19 cellular contexts compared by ENCODE assay signal in genomic region chr2:174780191-174780590, GRCh38. TPM values are rescaled to one million over a fixed set of nuclear protein-coding genes. Genes with fewer than 3 reads are reported as not detected.
A peak's percentile ranks its signal among the peaks of the same experiment; 100 is the strongest.
DNase-seq lines count a peak whose midpoint lies in the region; ATAC-seq, FAIRE-seq and TF ChIP-seq lines count a peak whose summit lies in the region.
"Had no signal": no experiment of that assay in that cellular context is flagged by ENCODE, and none has a peak within 500 bp of the region (broad histone marks: within the 10 kb centered on the region; RNA-seq: fewer than 3 reads in every experiment).

No MANE protein-coding gene starts in this region.

- H3K56ac ChIP-seq in IMR-90 (ENCODE audit: extremely low read depth, insufficient read depth, low read length) = peak overlapping the region; percentile 53; the same call in 1 of the 2 replicates

- CTCF ChIA-PET in SK-N-SH (lab: Yijun Ruan, JAX) (interaction anchor here (1.0 to 13.9 kb wide), 4 partner anchors 8 to 209 kb away, joined by 4 to 316 read pairs (median 14); no protein-coding TSS in a partner anchor), IMR-90 (lab: Yijun Ruan, JAX) (interaction anchor here (0.6 to 0.9 kb wide), 2 partner anchors 32 to 142 kb away, joined by 3 to 4 read pairs; no protein-coding TSS in a partner anchor)

- peak overlapping the region; percentile 44 for H3K27ac Mint-ChIP-seq in nephron progenitor cell

- TF ChIP-seq POLR2A in IMR-90 (IDR thresholded peaks at IDR 0.05; ENCODE audit: low read depth, low read length) = no peak

- no peak overlapping the region for H3K9ac ChIP-seq in SK-N-SH
- H3K9ac ChIP-seq in IMR-90 (ENCODE audit: low read depth, low read length) = no peak overlapping the region

- H4K20me1 ChIP-seq in SK-N-SH (ENCODE audit: insufficient read depth) = no peaks in the 10 kb centered on the region
- no peaks in the 10 kb centered on the region for H4K20me1 ChIP-seq in IMR-90 (ENCODE audit: insufficient read depth, low read length)

- H3K9me3 ChIP-seq in SK-N-SH = no peaks in the 10 kb centered on the region
- no peaks in the 10 kb centered on the region for H3K9me3 ChIP-seq in IMR-90 (ENCODE audit: control insufficient read depth, insufficient read depth, low read length)
- H3K9me3 ChIP-seq: adrenal gland, neutrophil, tibial artery had no signal

- peaks cover 0 to 14% of the 10 kb centered on the region in 2 experiments; a peak in 2 of 4 replicates for H3K79me1 ChIP-seq in IMR-90 (ENCODE audit: low read depth in 1 of 2, low read length in 2 of 2)

- peak overlapping the region; percentile 83 for H3K14ac ChIP-seq in IMR-90 (replicated peaks; ENCODE audit: low read depth, low read length)

- H3K79me2 ChIP-seq in SK-N-SH (ENCODE audit: insufficient read depth) = no peaks in the 10 kb centered on the region

- no peaks in the 10 kb centered on the region for H3K36me3 Mint-ChIP-seq in nephron progenitor cell (ENCODE audit: low read depth)

- no peak for TF ChIP-seq EP300 in SK-N-SH (IDR thresholded peaks at IDR 0.05; ENCODE audit: borderline replicate concordance in 1 of 2, low read depth in 1 of 2, low read length in 1 of 2)

- WGBS in SK-N-SH (ENCODE audit: low lambda C conversion rate) = 94% methylated on average over 2 of the region's 2 CpGs
- whole genome bisulfite sequencing in IMR-90 (ENCODE audit: extremely low coverage in 2 of 2, insufficient read length in 1 of 2), 2 experiments = no CpG with 5 or more reads among the region's 2 CpGs

- H2BK15ac ChIP-seq in IMR-90 (ENCODE audit: low read depth, low read length) = peak overlapping the region; percentile 78; the same call in 2 of the 3 replicates

- peak overlapping the region; percentile 78; the same call in 1 of the 2 replicates for H4K5ac ChIP-seq in IMR-90 (ENCODE audit: low read depth, low read length)

- intact Hi-C loops in IMR-90 (cut with micrococcal nuclease) = no loop called here

- no peaks in the 10 kb centered on the region for H3K9me2 ChIP-seq in SK-N-SH

- peaks cover 9% of the 10 kb centered on the region for H3K27me3 Mint-ChIP-seq in nephron progenitor cell (ENCODE audit: low read depth, poor library complexity)

- no TSS peak for BruUV-seq in IMR-90 (replicated peaks; lab: Mats Ljungman, UMichigan)

- peak overlapping the region; percentile 73 for H2AK9ac ChIP-seq in IMR-90 (replicated peaks; ENCODE audit: low read depth, low read length, poor library complexity)

- H3K27me3 ChIP-seq in SK-N-SH (ENCODE audit: insufficient read depth) = no peaks in the 10 kb centered on the region
- H3K27me3 ChIP-seq in IMR-90 (ENCODE audit: control insufficient read depth, insufficient read depth, low read length) = no peaks in the 10 kb centered on the region
- H3K27me3 ChIP-seq in bronchial epithelial cell (ENCODE audit: control insufficient read depth, insufficient read depth, low read length) = no peaks in the 10 kb centered on the region
- H3K27me3 ChIP-seq: adrenal gland had no signal

- H3K27ac ChIP-seq in SK-N-SH (ENCODE audit: low read depth in 2 of 2, low read length in 1 of 2) (peak overlapping the region; percentile 50 to 75), IMR-90 (ENCODE audit: insufficient read depth, low read length) (no peak overlapping the region)
- H3K27ac ChIP-seq: adrenal gland, neutrophil, tibial artery had no signal

- no peak for FAIRE-seq in bronchial epithelial cell (lab: Jason Lieb, UNC)
- FAIRE-seq: A204.1 had no signal

- H2AFZ ChIP-seq in SK-N-SH (ENCODE audit: low read depth) = no peak overlapping the region
- H2AFZ ChIP-seq in IMR-90 (replicated peaks; ENCODE audit: low read length, poor library complexity) = no peak overlapping the region

- peak overlapping the region; percentile 74 for H2BK5ac ChIP-seq in IMR-90 (ENCODE audit: low read depth, low read length, poor library complexity, severe bottlenecking)

- DNase-seq in SK-N-SH = no peak
- peak; percentile 25 for DNase-seq in IMR-90
- DNase-seq in bronchial epithelial cell (ENCODE audit: low read depth) = peak; percentile 21
- no peak for DNase-seq in nephron progenitor cell
- no peak for DNase-seq in RKO (ENCODE audit: low spot score)
- no peak for DNase-seq in NCI-H2227 (lab: John Stamatoyannopoulos, UW; ENCODE audit: unreplicated experiment)
- DNase-seq in activated effector memory CD4-positive, alpha-beta T cell treated with Interleukin-2 at 50 U/mL for 16 hours = no peak
- DNase-seq: activated CD4-positive, alpha-beta T cell treated with anti-CD3 and anti-CD28 coated beads, Interleukin-2, amount 50 U/mL, for 4 hours; activated T-cell treated with anti-CD3 and anti-CD28 coated beads, Interleukin-2, amount 50 U/mL, for 1 hour; adrenal gland; C1 segment of cervical spinal cord; left cardiac atrium; NCI-H1417 treated with DMSO at 0.1 percent for 48 hours; NCI-H2171 treated with DMSO at 0.1 percent for 48 hours; tibial artery had no signal

- H3K4me1 ChIP-seq in SK-N-SH (ENCODE audit: control insufficient read depth in 1 of 2, insufficient read depth in 2 of 2, low read depth in 1 of 2, low read length in 1 of 2) = peaks cover 26 to 41% of the 10 kb centered on the region in 2 experiments
- peaks cover 42% of the 10 kb centered on the region for H3K4me1 ChIP-seq in IMR-90 (ENCODE audit: control insufficient read depth, insufficient read depth, low read length)
- H3K4me1 ChIP-seq: adrenal gland had no signal

- H3K4ac ChIP-seq in IMR-90 (ENCODE audit: low read depth, low read length) = peak overlapping the region; percentile 98

- peak overlapping the region; percentile 70 to 91 for H4K8ac ChIP-seq in IMR-90 (ENCODE audit: low read depth in 2 of 2, low read length in 2 of 2)

- H3K36me3 ChIP-seq in SK-N-SH (replicated peaks in 1 of 2; ENCODE audit: control insufficient read depth in 1 of 2, insufficient read depth in 2 of 2, low read length in 1 of 2) = no peaks in the 10 kb centered on the region
- no peaks in the 10 kb centered on the region for H3K36me3 ChIP-seq in IMR-90 (ENCODE audit: control insufficient read depth, insufficient read depth, low read length)
- no peaks in the 10 kb centered on the region for H3K36me3 ChIP-seq in bronchial epithelial cell (ENCODE audit: control insufficient read depth, insufficient read depth, low read length)
- H3K36me3 ChIP-seq: adrenal gland, neutrophil, tibial artery had no signal

- H3K9me3 Mint-ChIP-seq in nephron progenitor cell = no peaks in the 10 kb centered on the region

- in situ Hi-C loops in IMR-90 (cut with MboI; ENCODE audit: low sequenced_read_pairs) = no loop called here

- no peaks in the 10 kb centered on the region for H3F3A ChIP-seq in SK-N-SH (replicated peaks; ENCODE audit: insufficient read depth)

- H2BK120ac ChIP-seq in IMR-90 (ENCODE audit: low read depth, low read length) = peak overlapping the region; percentile 97

- peak overlapping the region; percentile 93; the same call in 1 of the 2 replicates for H3K18ac ChIP-seq in IMR-90 (ENCODE audit: low read depth, low read length)

- dilution Hi-C loops in IMR-90 (cut with HindIII; ENCODE audit: low sequenced_read_pairs, unreplicated experiment) = no loop called here

- peak overlapping the region; percentile 78 for H3K23ac ChIP-seq in IMR-90 (ENCODE audit: low read depth, low read length)

- H2BK20ac ChIP-seq in IMR-90 (ENCODE audit: low read depth, low read length) = peak overlapping the region; percentile 94

- H3K4me2 ChIP-seq in SK-N-SH (peak overlapping the region; percentile 49; the same call in 1 of the 2 replicates), IMR-90 (ENCODE audit: low read depth, low read length) (no peak overlapping the region)

- ATAC-seq in SK-N-SH treated with all-trans-retinoic acid at 6 μM for 48 hours (no peak; the same call in 2 of the 3 replicates), IMR-90 (ENCODE audit: low read depth) (no peak)
- ATAC-seq: left cardiac atrium, Panc1 had no signal

- H3K4me1 Mint-ChIP-seq in nephron progenitor cell = peaks cover 47% of the 10 kb centered on the region

- H4K91ac ChIP-seq in IMR-90 (ENCODE audit: insufficient read depth, low read depth, low read length) = peak overlapping the region; percentile 96

- peak overlapping the region; percentile 32 for H2AK5ac ChIP-seq in IMR-90 (ENCODE audit: low read depth, low read length)

- no peak overlapping the region for H3K4me3 ChIP-seq in SK-N-SH (ENCODE audit: low read depth in 2 of 2, low read length in 1 of 2)
- no peak overlapping the region for H3K4me3 ChIP-seq in IMR-90 (ENCODE audit: insufficient read depth, low read depth, low read length)
- H3K4me3 ChIP-seq in bronchial epithelial cell (ENCODE audit: low read depth, low read length) = no peak overlapping the region
- H3K4me3 ChIP-seq: adrenal gland, tibial artery had no signal

- TF ChIP-seq RAD21 in SK-N-SH (IDR thresholded peaks at IDR 0.05; ENCODE audit: low read length) (no peak), IMR-90 (IDR thresholded peaks at IDR 0.05; ENCODE audit: low read length) (no peak)

- peaks cover 47% of the 10 kb centered on the region for H3K9me1 ChIP-seq in IMR-90 (ENCODE audit: insufficient read depth, low read length)

- POLR2A ChIA-PET in SK-N-SH (lab: Yijun Ruan, JAX) = no interaction called here
- POLR2A ChIA-PET in IMR-90 (lab: Charles Lee; ENCODE audit: unreplicated experiment) = no interaction called here

- TF ChIP-seq CTCF in SK-N-SH (IDR thresholded peaks at IDR 0.05) = no peak
- TF ChIP-seq CTCF in IMR-90 (conservative IDR thresholded peaks at IDR 0.05; ENCODE audit: low read depth, low read length) = no peak
- no peak for TF ChIP-seq CTCF in bronchial epithelial cell (IDR thresholded peaks at IDR 0.05; ENCODE audit: insufficient read depth, low read length, severe bottlenecking)
- TF ChIP-seq CTCF in nephron progenitor cell (IDR thresholded peaks at IDR 0.05) = no peak

- no peak overlapping the region for H3K4me3 Mint-ChIP-seq in nephron progenitor cell

TF ChIP-seq in SK-N-SH treated with all-trans-retinoic acid at 6 μM for 48 hours, 23 proteins besides CTCF, POLR2A, EP300 and RAD21 (continues in another document):
- TF ChIP-seq SNAI2 (CRISPR knock-in tag; IDR thresholded peaks at IDR 0.05) = no peak

TF ChIP-seq in IMR-90, 13 proteins besides CTCF, POLR2A, EP300 and RAD21 (continues in another document):
- TF ChIP-seq RFX5 (IDR thresholded peaks at IDR 0.05; ENCODE audit: low read depth, low read length) (no peak), USF2 (IDR thresholded peaks at IDR 0.05; ENCODE audit: low read depth, low read length) (no peak), BHLHE40 (IDR thresholded peaks at IDR 0.05; ENCODE audit: low read depth, low read length) (no peak)

RNA-seq across cellular contexts. Expression of gene CHRNA1, which starts 15.9 kb away (rescaled TPM):
- polyA plus RNA-seq in SK-N-SH (2012; rRNA removed) (0.02 and 0.08 TPM in 2 replicates), IMR-90 (2012; rRNA removed) (0.75 and 1.2 TPM in 2 replicates)
- 0.05 and 0.09 TPM in 2 replicates for polyA plus RNA-seq in SK-N-SH (2012; cell fraction: cytosol; rRNA removed)
- polyA plus RNA-seq in SK-N-SH (2012; cell fraction: nucleus; rRNA removed) = 0.15 and 0.21 TPM in 2 replicates
- total RNA-seq in IMR-90 (2012; rRNA removed) (0.56 and 0.90 TPM in 2 replicates), bronchial epithelial cell (not detected in 2 replicates)
- 0.66 and 1.2 TPM in 2 replicates for polyA plus RNA-seq in IMR-90 (2012; cell fraction: cytosol; rRNA removed)
- polyA plus RNA-seq in IMR-90 (2012; cell fraction: nucleus; rRNA removed; ENCODE audit: low replicate concordance) = 0.76 and 1.5 TPM in 2 replicates
- polyA plus RNA-seq: adrenal gland had no signal

Comparison
In these comparisons a context has a peak if more than half of its experiments do, and no peak if none do; other contexts are left out.
1. DNase-seq: peak in IMR-90 (single experiment) and bronchial epithelial cell (single experiment); none in SK-N-SH (single experiment), nephron progenitor cell (single experiment), RKO (single experiment), NCI-H2227 (single experiment) and activated effector memory CD4-positive, alpha-beta T cell treated with Interleukin-2 at 50 U/mL for 16 hours (single experiment).